Comparison of ENCODE assay signal across 8 cellular contexts in the genomic region with DNA sequence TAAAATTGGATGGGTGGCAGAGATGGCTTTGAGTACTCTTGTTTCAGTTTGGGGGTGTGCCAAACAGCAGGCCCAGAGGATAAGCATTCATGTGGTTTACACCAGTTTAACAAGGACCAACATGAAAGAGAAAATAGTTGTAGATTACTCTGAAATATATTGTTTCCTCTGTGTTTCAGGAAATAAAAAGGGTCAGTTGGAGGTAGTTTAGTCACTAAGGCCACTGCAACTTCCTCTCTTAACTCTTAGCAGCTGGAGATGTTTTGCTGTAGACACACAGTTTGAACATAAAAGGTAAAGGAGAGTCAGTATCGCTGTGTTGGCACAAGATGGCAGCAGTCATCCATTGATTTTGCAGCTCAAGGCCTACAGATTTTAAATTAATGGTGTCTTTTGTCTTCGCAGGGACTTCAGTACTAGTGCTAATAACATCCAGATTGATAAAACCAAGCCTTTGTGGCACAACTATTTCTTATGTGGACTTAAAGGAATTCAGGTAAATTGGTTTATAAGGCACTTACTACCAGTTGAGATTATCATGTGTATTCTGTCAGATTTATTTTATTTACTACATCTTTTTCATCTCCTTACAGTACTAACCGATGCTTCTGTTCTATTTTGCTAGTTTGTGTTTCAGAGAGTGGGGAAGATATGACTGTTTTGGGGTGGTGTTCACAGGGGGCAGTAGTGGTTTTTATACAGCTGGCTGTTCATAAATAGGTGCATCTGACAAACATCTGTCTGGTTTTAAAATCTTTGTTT.
DNase-seq lines count a peak whose midpoint lies in the region; ATAC-seq, FAIRE-seq and TF ChIP-seq lines count a peak whose summit lies in the region.

No MANE protein-coding gene starts in this region.

- peak; percentile 87 for TF ChIP-seq CTCF in progenitor cell of endocrine pancreas (IDR thresholded peaks at IDR 0.05; ENCODE audit: unreplicated experiment)

- peak; percentile 81 for DNase-seq in EL
- DNase-seq in HT1080 (ENCODE audit: low read depth) = peak; percentile 80
- DNase-seq in RCC 7860 (ENCODE audit: low spot score) = peak; percentile 60
- peak; percentile 26 for DNase-seq in activated naive CD4-positive, alpha-beta T cell treated with anti-CD3 and anti-CD28 coated beads, Interleukin-2, amount 50 U/mL, for 16 hours
- DNase-seq in Right ventricle myocardium superior = no peak
- peak; percentile 28 for DNase-seq in progenitor cell of endocrine pancreas (ENCODE audit: low spot score, unreplicated experiment)
- DNase-seq in NCI-H1048 (lab: John Stamatoyannopoulos, UW) = no peak

- peaks cover 4% of the 10 kb centered on the region for H3K36me3 Mint-ChIP-seq in progenitor cell of endocrine pancreas (ENCODE audit: insufficient read depth)

- H3K4me3 Mint-ChIP-seq in progenitor cell of endocrine pancreas (ENCODE audit: low read depth) = no peak overlapping the region

- H3K27me3 Mint-ChIP-seq in progenitor cell of endocrine pancreas = no peaks in the 10 kb centered on the region

- ATAC-seq in GM21447 (IDR thresholded peaks at IDR 0.05; ENCODE audit: unreplicated experiment) = peak; percentile 83
- peak; percentile 89 for ATAC-seq in Right ventricle myocardium superior (ENCODE audit: poor library complexity)

- intact Hi-C loops in Right ventricle myocardium superior (cut with DNase I) = loop anchor here (10.0 kb wide), 2 partner anchors 769 to 909 kb away; no protein-coding TSS in a partner anchor

- peaks cover 4% of the 10 kb centered on the region for H3K4me1 Mint-ChIP-seq in progenitor cell of endocrine pancreas (ENCODE audit: low read depth)

- no peaks in the 10 kb centered on the region for H3K9me3 Mint-ChIP-seq in progenitor cell of endocrine pancreas (ENCODE audit: low read depth)

- peak; percentile 53 for FAIRE-seq in RCC 7860 (lab: Jason Lieb, UNC)

- H3K27ac Mint-ChIP-seq in progenitor cell of endocrine pancreas = no peak overlapping the region

Comparison
In these comparisons a context has a peak if more than half of its experiments do, and no peak if none do; other contexts are left out.
1. DNase-seq: peak in EL (single experiment), HT1080 (single experiment), RCC 7860 (single experiment), activated naive CD4-positive, alpha-beta T cell treated with anti-CD3 and anti-CD28 coated beads, Interleukin-2, amount 50 U/mL, for 16 hours (single experiment) and progenitor cell of endocrine pancreas (single experiment); none in Right ventricle myocardium superior (single experiment) and NCI-H1048 (single experiment).